In the genomic region with DNA sequence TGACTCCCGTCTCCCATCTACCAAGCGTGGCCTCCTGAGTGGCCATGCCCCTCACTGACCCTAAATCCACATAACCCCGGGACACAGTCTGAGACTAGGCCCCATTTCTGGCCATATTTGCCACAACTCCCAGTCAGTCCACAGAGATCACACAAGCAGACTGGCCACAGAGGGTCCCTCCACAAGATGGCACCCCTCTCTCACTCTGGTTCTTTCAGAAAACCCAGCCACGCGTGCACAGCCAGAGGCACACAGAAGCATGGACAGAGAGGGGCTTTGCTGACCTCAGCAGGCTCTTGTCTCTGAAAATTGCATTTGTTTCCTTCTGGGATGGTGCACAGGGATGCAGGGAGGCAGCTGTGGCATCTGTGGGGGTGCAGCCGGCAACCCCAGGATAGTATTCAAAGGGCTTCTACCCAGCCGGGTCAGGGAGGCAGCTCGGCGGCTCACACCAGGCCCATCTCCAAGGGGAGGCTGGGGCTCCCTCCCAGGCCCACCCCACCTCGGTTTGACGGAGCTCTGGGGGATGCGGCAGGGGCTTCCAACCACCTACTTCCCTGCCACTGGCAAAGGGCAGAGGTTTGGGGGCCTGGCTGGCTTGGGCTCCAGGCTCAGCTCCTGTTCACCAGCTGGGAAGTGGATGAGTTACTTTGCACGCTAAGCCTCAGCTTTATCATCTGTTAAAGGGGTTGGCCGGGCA, we compare ENCODE assay signal across 8 cellular contexts. TPM values are rescaled to one million over a fixed set of nuclear protein-coding genes. Genes with fewer than 3 reads are reported as not detected.
DNase-seq lines count a peak whose midpoint lies in the region; ATAC-seq and TF ChIP-seq lines count a peak whose summit lies in the region.

No MANE protein-coding gene starts in this region.

- CTCF ChIA-PET in activated CD4-positive, alpha-beta T cell treated with anti-CD3 and anti-CD28 coated beads, Interleukin-2, amount 10 ng/mL, durations not matched to agents 7 days and 5 days (lab: Charles Lee): interaction anchor here (0.8 kb wide), 1 partner anchor 523 kb away, joined by 3 read pairs; no protein-coding TSS in a partner anchor

- POLR2A ChIA-PET in activated CD4-positive, alpha-beta T cell treated with anti-CD3 and anti-CD28 coated beads, Interleukin-2, amount 10 ng/mL, durations not matched to agents 7 days and 5 days (lab: Charles Lee): no interaction called here

- 70% methylated on average over 14 of the region's 14 CpGs for WGBS in prostate gland

- H3K27me3 Mint-ChIP-seq in activated CD4-positive, alpha-beta T cell treated with anti-CD3 and anti-CD28 coated beads, Interleukin-2, amount 10 ng/mL, durations not matched to agents 7 days and 5 days: no peaks in the 10 kb centered on the region
- H3K27me3 Mint-ChIP-seq in glutamatergic neuron (ENCODE audit: unreplicated experiment): peaks cover 18% of the 10 kb centered on the region

- H3K4me3 ChIP-seq in HFF-Myc (replicated peaks; ENCODE audit: low read depth, low read length) (no peak overlapping the region), prostate gland (no peak overlapping the region)

- no peaks in the 10 kb centered on the region for H3K27me3 ChIP-seq in prostate gland (replicated peaks; ENCODE audit: insufficient read depth)

- intact Hi-C loops in prostate gland (cut with DNase I): no loop called here

- H3K4me3 Mint-ChIP-seq in activated CD4-positive, alpha-beta T cell treated with anti-CD3 and anti-CD28 coated beads, Interleukin-2, amount 10 ng/mL, durations not matched to agents 7 days and 5 days: no peak overlapping the region
- H3K4me3 Mint-ChIP-seq in glutamatergic neuron (ENCODE audit: unreplicated experiment): peak overlapping the region; percentile 65

- TF ChIP-seq CTCF in HFF-Myc (IDR thresholded peaks at IDR 0.05; ENCODE audit: low read depth, low read length, missing control alignments) (peak; percentile 56), glutamatergic neuron (IDR thresholded peaks at IDR 0.05; ENCODE audit: partially characterized antibody, unreplicated experiment) (no peak), prostate gland (IDR thresholded peaks at IDR 0.05) (peak in 3 of 4 experiments; percentile 44 to 54 (median 48))

- no peak for TF ChIP-seq POLR2A in prostate gland (IDR thresholded peaks at IDR 0.05)

- no peaks in the 10 kb centered on the region for H3K4me1 ChIP-seq in prostate gland (replicated peaks)

- peak; percentile 63 for DNase-seq in DMS 273 (lab: John Stamatoyannopoulos, UW; ENCODE audit: unreplicated experiment)
- DNase-seq in HFF-Myc (ENCODE audit: extremely low read depth, low read depth): no peak
- peak; percentile 17 for DNase-seq in activated CD4-positive, alpha-beta T cell treated with anti-CD3 and anti-CD28 coated beads, Interleukin-2, amount 10 ng/mL, durations not matched to agents 7 days and 5 days
- peak; percentile 77 for DNase-seq in glutamatergic neuron
- DNase-seq in prostate gland (ENCODE audit: low spot score): no peak
- no peak for DNase-seq in NCI-H345 treated with DMSO at 0.1 percent for 48 hours (lab: John Stamatoyannopoulos, UW; ENCODE audit: unreplicated experiment)

- H3K9me3 Mint-ChIP-seq in activated CD4-positive, alpha-beta T cell treated with anti-CD3 and anti-CD28 coated beads, Interleukin-2, amount 10 ng/mL, durations not matched to agents 7 days and 5 days: no peaks in the 10 kb centered on the region
- H3K9me3 Mint-ChIP-seq in glutamatergic neuron (ENCODE audit: unreplicated experiment): peaks cover 7% of the 10 kb centered on the region

- no peak for ATAC-seq in GM21515 (IDR thresholded peaks at IDR 0.05; ENCODE audit: unreplicated experiment)
- ATAC-seq in HG02759 (IDR thresholded peaks at IDR 0.05; ENCODE audit: unreplicated experiment): no peak

- no peak overlapping the region for H3K27ac Mint-ChIP-seq in activated CD4-positive, alpha-beta T cell treated with anti-CD3 and anti-CD28 coated beads, Interleukin-2, amount 10 ng/mL, durations not matched to agents 7 days and 5 days
- peak overlapping the region; percentile 94 for H3K27ac Mint-ChIP-seq in glutamatergic neuron (ENCODE audit: unreplicated experiment)

- no peaks in the 10 kb centered on the region for H3K9me3 ChIP-seq in prostate gland

- no peaks in the 10 kb centered on the region for H3K4me1 Mint-ChIP-seq in activated CD4-positive, alpha-beta T cell treated with anti-CD3 and anti-CD28 coated beads, Interleukin-2, amount 10 ng/mL, durations not matched to agents 7 days and 5 days
- peaks cover 8% of the 10 kb centered on the region for H3K4me1 Mint-ChIP-seq in glutamatergic neuron (ENCODE audit: low read depth, unreplicated experiment)

- no peaks in the 10 kb centered on the region for H3K36me3 ChIP-seq in prostate gland

- H3K27ac ChIP-seq in prostate gland: no peak overlapping the region

- no peaks in the 10 kb centered on the region for H3K36me3 Mint-ChIP-seq in activated CD4-positive, alpha-beta T cell treated with anti-CD3 and anti-CD28 coated beads, Interleukin-2, amount 10 ng/mL, durations not matched to agents 7 days and 5 days (ENCODE audit: low read depth)
- H3K36me3 Mint-ChIP-seq in glutamatergic neuron (ENCODE audit: unreplicated experiment): no peaks in the 10 kb centered on the region

RNA-seq across cellular contexts. Expression of a gene that starts 16.8 kb away (rescaled TPM):
- total RNA-seq in activated CD4-positive, alpha-beta T cell treated with anti-CD3 and anti-CD28 coated beads, Interleukin-2, amount 10 ng/mL, durations not matched to agents 7 days and 5 days: not detected
- total RNA-seq in glutamatergic neuron (ENCODE audit: unreplicated experiment): 109 TPM
- 1 to 10 TPM; 3.0 to 3.1 TPM for total RNA-seq in prostate gland

RNA-seq across cellular contexts. Expression of a gene that starts 27.3 kb away (rescaled TPM):
- total RNA-seq in activated CD4-positive, alpha-beta T cell treated with anti-CD3 and anti-CD28 coated beads, Interleukin-2, amount 10 ng/mL, durations not matched to agents 7 days and 5 days: not detected
- total RNA-seq in glutamatergic neuron (ENCODE audit: unreplicated experiment) (not detected), prostate gland (not detected)

Comparison
In these comparisons a context has a peak if more than half of its experiments do, and no peak if none do; other contexts are left out.
1. DNase-seq: peak in DMS 273 (single experiment), activated CD4-positive, alpha-beta T cell treated with anti-CD3 and anti-CD28 coated beads, Interleukin-2, amount 10 ng/mL, durations not matched to agents 7 days and 5 days (single experiment) and glutamatergic neuron (single experiment); none in HFF-Myc (single experiment), prostate gland (single experiment) and NCI-H345 treated with DMSO at 0.1 percent for 48 hours (single experiment).
2. RNA of a gene that starts 16.8 kb away (total RNA-seq): 109 TPM in glutamatergic neuron (single experiment); 3.0 to 3.1 TPM in prostate gland and not detected in activated CD4-positive, alpha-beta T cell treated with anti-CD3 and anti-CD28 coated beads, Interleukin-2, amount 10 ng/mL, durations not matched to agents 7 days and 5 days; every median in the first group is over 10 times any median in the second.